1 cellular context compared by ENCODE assay signal in genomic region chr2:100085744-100086143, GRCh38. TPM values are rescaled to one million over a fixed set of nuclear protein-coding genes. Genes with fewer than 3 reads are reported as not detected.
"Had no signal": no experiment of that assay in that cellular context is flagged by ENCODE, and none has a peak within 500 bp of the region (broad histone marks: within the 10 kb centered on the region; RNA-seq: fewer than 3 reads in every experiment).

No MANE protein-coding gene starts in this region.

RNA-seq across cellular contexts. Expression of gene AFF3, which starts 56.6 kb away (rescaled TPM):
- total RNA-seq: bronchial epithelial cell had no signal
